ENCODE assay signal across 10 cellular contexts in the genomic region with DNA sequence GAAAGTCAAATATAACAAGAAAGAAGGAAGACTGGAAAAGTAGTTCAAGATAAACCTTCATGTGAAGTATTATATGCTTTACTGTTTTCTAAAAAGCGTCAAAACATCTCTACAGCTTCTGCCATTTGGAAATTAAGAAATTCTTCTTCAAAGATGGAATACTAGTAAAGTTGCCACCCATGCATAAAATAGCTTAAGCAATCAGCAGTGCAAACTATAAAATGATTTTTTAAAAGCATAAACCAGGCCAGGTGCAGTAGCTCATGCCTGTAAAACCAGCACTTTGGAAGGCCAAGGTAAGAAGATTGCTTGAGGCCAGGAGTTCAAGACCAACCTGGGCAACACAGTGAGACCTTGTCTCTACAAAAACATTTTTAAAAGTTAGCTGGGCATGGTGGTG.
"Had no signal": no experiment of that assay in that cellular context is flagged by ENCODE, and none has a peak within 500 bp of the region (broad histone marks: within the 10 kb centered on the region; RNA-seq: fewer than 3 reads in every experiment).

No MANE protein-coding gene starts in this region.

- H3K9me3 Mint-ChIP-seq: IgD-negative memory B cell had no signal

- FAIRE-seq: HepG2 had no signal

- H3K4me3 ChIP-seq: GM23248 had no signal

- H3K4me2 ChIP-seq: KMS-11 had no signal

- H3K27ac ChIP-seq: GM23248, HL-60, KMS-11 had no signal

- H3K27me3 Mint-ChIP-seq: IgD-negative memory B cell had no signal

- ATAC-seq: HepG2 had no signal

- H2AFZ ChIP-seq: GM23248 had no signal

- DNase-seq: GM23248, GOT3, H7, HCEC 1CT, Karpas-422, KBM-7 had no signal

- H3K9ac ChIP-seq: GM23248, KMS-11 had no signal
